10 cellular contexts compared by ENCODE assay signal in the genomic region with DNA sequence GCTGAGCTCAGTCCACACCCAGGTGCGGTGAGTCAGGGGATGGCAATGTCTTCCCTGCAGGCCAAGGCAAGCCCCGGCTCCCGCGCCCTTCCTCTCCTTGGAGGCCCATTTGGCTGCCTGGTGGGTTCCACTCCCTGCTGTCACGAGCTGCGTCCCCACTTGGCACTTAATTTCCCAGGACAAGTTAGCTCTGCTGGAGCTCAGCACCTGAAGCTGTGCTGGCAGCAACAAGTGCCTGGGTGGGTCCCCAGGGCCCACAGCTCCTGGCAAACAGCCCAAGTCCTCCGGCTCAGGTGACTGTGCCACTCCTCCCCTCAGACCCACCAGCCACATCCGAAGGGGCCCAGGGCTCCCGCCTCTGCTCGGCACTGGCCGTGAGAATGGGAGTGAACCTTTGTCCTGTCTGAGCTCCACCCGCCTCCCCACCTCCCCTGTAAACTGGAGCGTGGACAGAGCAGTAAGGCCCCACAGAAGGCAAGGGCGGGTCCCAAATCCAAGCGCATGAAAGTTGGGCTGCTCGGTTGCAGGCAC. TPM values are rescaled to one million over a fixed set of nuclear protein-coding genes. Genes with fewer than 3 reads are reported as not detected.
A peak's percentile ranks its signal among the peaks of the same experiment; 100 is the strongest.
DNase-seq lines count a peak whose midpoint lies in the region; ATAC-seq and TF ChIP-seq lines count a peak whose summit lies in the region.
"Had no signal": no experiment of that assay in that cellular context is flagged by ENCODE, and none has a peak within 500 bp of the region (broad histone marks: within the 10 kb centered on the region; RNA-seq: fewer than 3 reads in every experiment).

No MANE protein-coding gene starts in this region.

- DNase-seq in NCI-H69 (lab: John Stamatoyannopoulos, UW) (peak; percentile 84), glomerular visceral epithelial cell (ENCODE audit: extremely low spot score) (peak; percentile 81), stomach (peak; percentile 58), RPMI8226 (no peak)
- DNase-seq: activated CD4-positive, alpha-beta memory T cell treated with anti-CD3 and anti-CD28 coated beads, Interleukin-2, amount 10 ng/mL, durations not matched to agents 7 days and 5 days; stimulated activated CD4-positive, alpha-beta T cell treated with anti-CD3 and anti-CD28 coated beads, Interleukin-4, amount 100 ng/mL, for 24 hours had no signal

- H3K4me3 ChIP-seq in HEK293 (ENCODE audit: low read depth, low read length) (no peak overlapping the region), stomach (no peak overlapping the region)
- H3K4me3 ChIP-seq: ascending aorta had no signal

- peaks cover 0 to 67% of the 10 kb centered on the region in 2 experiments; a peak in 2 of 3 replicates for H3K36me3 ChIP-seq in HEK293 (ENCODE audit: control insufficient read depth in 2 of 2, insufficient read depth in 1 of 2, low read length in 2 of 2)
- H3K36me3 ChIP-seq in stomach: peaks cover 35 to 70% (median 51%) of the 10 kb centered on the region in 4 donors

- TF ChIP-seq EP300 in stomach (IDR thresholded peaks at IDR 0.05): no peak

- no peak for TF ChIP-seq CTCF in HEK293 (tag by site-specific recombination; IDR thresholded peaks at IDR 0.05)
- TF ChIP-seq CTCF in stomach (IDR thresholded peaks at IDR 0.05): no peak

- POLR2A ChIA-PET in HEK293 (lab: Yijun Ruan, JAX): interaction anchor here (0.7 to 2.2 kb wide), 8 partner anchors 11 to 48 kb away, joined by 3 to 17 read pairs (median 6); partner anchors contain the start of genes LAMA5 and RPS21

- 48 to 64% (median 56%) methylated on average over 7 to 16 of the region's 16 CpGs for WGBS in stomach, 5 donors

- TF ChIP-seq POLR2A in stomach (IDR thresholded peaks at IDR 0.05): no peak

- no peaks in the 10 kb centered on the region for H3K27me3 ChIP-seq in stomach
- H3K27me3 ChIP-seq: ascending aorta had no signal

- intact Hi-C loops in stomach (cut with DNase I; ENCODE audit: low total_unique reads): no loop called here

- H3K27ac ChIP-seq in HEK293 (ENCODE audit: extremely low read depth, low read depth, low read length): no peak overlapping the region
- peak overlapping the region in 3 of 5 donors; percentile 62 to 91 (median 67) for H3K27ac ChIP-seq in stomach

- ATAC-seq in GM19452 (IDR thresholded peaks at IDR 0.05; ENCODE audit: unreplicated experiment) (no peak), HG03439 (IDR thresholded peaks at IDR 0.05; ENCODE audit: unreplicated experiment) (no peak)

- H3K9me3 ChIP-seq in HEK293 (ENCODE audit: control insufficient read depth, insufficient read depth, low read depth, low read length): no peaks in the 10 kb centered on the region
- no peaks in the 10 kb centered on the region for H3K9me3 ChIP-seq in stomach
- H3K9me3 ChIP-seq: ascending aorta had no signal

- H3K4me1 ChIP-seq in HEK293 (ENCODE audit: control insufficient read depth, insufficient read depth, low read length) (peaks cover 5% of the 10 kb centered on the region), stomach (peaks cover 18 to 45% (median 29%) of the 10 kb centered on the region in 4 donors)

- CTCF ChIA-PET in HEK293 (lab: Yijun Ruan, JAX): interaction anchor here (0.8 to 1.4 kb wide), 4 partner anchors 11 to 33 kb away, joined by 3 to 7 read pairs (median 6); no protein-coding TSS in a partner anchor

TF ChIP-seq in HEK293, 187 proteins besides CTCF, POLR2A, EP300 and RAD21 (continues in another document):
- TF ChIP-seq ZNF366 (tag by site-specific recombination; conservative IDR thresholded peaks at IDR 0.05): 0 out of 2 replicates have a peak, but pooled peaks have one; percentile 18
- peak; percentile 96 for TF ChIP-seq SCRT1 (tag by site-specific recombination; IDR thresholded peaks at IDR 0.05; ENCODE audit: borderline replicate concordance)
- TF ChIP-seq ZNF571 (tag by site-specific recombination; IDR thresholded peaks at IDR 0.05): no peak
- TF ChIP-seq ZFP69B (tag by site-specific recombination; IDR thresholded peaks at IDR 0.05): peak; percentile 94
- TF ChIP-seq SCRT2 (tag by site-specific recombination; IDR thresholded peaks at IDR 0.05): peak; percentile 99
- no peak for TF ChIP-seq ZNF654 (tag by site-specific recombination; IDR thresholded peaks at IDR 0.05; ENCODE audit: low read depth)
- no peak for TF ChIP-seq ZNF529 (tag by site-specific recombination; IDR thresholded peaks at IDR 0.05; ENCODE audit: insufficient replicate concordance)
- TF ChIP-seq ZNF600 (tag by site-specific recombination; IDR thresholded peaks at IDR 0.05): 0 out of 2 replicates have a peak, but pooled peaks have one; percentile 44
- TF ChIP-seq ZNF174 (tag by site-specific recombination; IDR thresholded peaks at IDR 0.05): no peak
- TF ChIP-seq ZNF416 (tag by site-specific recombination; IDR thresholded peaks at IDR 0.05): no peak
- TF ChIP-seq, protein P1, sequence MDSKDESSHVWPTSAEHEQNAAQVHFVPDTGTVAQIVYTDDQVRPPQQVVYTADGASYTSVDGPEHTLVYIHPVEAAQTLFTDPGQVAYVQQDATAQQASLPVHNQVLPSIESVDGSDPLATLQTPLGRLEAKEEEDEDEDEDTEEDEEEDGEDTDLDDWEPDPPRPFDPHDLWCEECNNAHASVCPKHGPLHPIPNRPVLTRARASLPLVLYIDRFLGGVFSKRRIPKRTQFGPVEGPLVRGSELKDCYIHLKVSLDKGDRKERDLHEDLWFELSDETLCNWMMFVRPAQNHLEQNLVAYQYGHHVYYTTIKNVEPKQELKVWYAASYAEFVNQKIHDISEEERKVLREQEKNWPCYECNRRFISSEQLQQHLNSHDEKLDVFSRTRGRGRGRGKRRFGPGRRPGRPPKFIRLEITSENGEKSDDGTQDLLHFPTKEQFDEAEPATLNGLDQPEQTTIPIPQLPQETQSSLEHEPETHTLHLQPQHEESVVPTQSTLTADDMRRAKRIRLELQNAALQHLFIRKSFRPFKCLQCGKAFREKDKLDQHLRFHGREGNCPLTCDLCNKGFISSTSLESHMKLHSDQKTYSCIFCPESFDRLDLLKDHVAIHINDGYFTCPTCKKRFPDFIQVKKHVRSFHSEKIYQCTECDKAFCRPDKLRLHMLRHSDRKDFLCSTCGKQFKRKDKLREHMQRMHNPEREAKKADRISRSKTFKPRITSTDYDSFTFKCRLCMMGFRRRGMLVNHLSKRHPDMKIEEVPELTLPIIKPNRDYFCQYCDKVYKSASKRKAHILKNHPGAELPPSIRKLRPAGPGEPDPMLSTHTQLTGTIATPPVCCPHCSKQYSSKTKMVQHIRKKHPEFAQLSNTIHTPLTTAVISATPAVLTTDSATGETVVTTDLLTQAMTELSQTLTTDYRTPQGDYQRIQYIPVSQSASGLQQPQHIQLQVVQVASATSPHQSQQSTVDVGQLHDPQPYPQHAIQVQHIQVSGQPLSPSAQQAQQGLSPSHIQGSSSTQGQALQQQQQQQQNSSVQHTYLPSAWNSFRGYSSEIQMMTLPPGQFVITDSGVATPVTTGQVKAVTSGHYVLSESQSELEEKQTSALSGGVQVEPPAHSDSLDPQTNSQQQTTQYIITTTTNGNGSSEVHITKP (tag by site-specific recombination; IDR thresholded peaks at IDR 0.05): 0 out of 2 replicates have a peak, but pooled peaks have one; percentile 33
- TF ChIP-seq GLIS1 (tag by site-specific recombination; IDR thresholded peaks at IDR 0.05): peak; percentile 93
- TF ChIP-seq ZNF155 (tag by site-specific recombination; IDR thresholded peaks at IDR 0.05): no peak
- peak; percentile 100 for TF ChIP-seq ZNF121 (tag by site-specific recombination; IDR thresholded peaks at IDR 0.05)
- no peak for TF ChIP-seq ZNF362 (tag by site-specific recombination; IDR thresholded peaks at IDR 0.05)
- TF ChIP-seq ZNF664 (tag by site-specific recombination; IDR thresholded peaks at IDR 0.05): no peak
- TF ChIP-seq SP2 (tag by site-specific recombination; IDR thresholded peaks at IDR 0.05): peak; percentile 53
- TF ChIP-seq ZNF558 (tag by site-specific recombination; IDR thresholded peaks at IDR 0.05): no peak
- 0 out of 2 replicates have a peak, but pooled peaks have one; percentile 19 for TF ChIP-seq ZNF629 (tag by site-specific recombination; IDR thresholded peaks at IDR 0.05)
- TF ChIP-seq ZNF76 (tag by site-specific recombination; IDR thresholded peaks at IDR 0.05; ENCODE audit: borderline replicate concordance, low read depth): 0 out of 2 replicates have a peak, but pooled peaks have one; percentile 11
- TF ChIP-seq ZFHX2 (tag by site-specific recombination; conservative IDR thresholded peaks at IDR 0.05): peak; percentile 47
- TF ChIP-seq GLIS2 (tag by site-specific recombination; IDR thresholded peaks at IDR 0.05): peak; percentile 59; the same call in 1 of the 2 replicates
- no peak for TF ChIP-seq ZNF23 (tag by site-specific recombination; IDR thresholded peaks at IDR 0.05; ENCODE audit: borderline replicate concordance)
- TF ChIP-seq IKZF3 (tag by site-specific recombination; IDR thresholded peaks at IDR 0.05): peak; percentile 21; the same call in 1 of the 2 replicates
- peak; percentile 99 for TF ChIP-seq ZIC2 (tag by site-specific recombination; IDR thresholded peaks at IDR 0.05)

RNA-seq across cellular contexts. Expression of gene LAMA5, which starts 16.9 kb away (rescaled TPM):
- total RNA-seq in stomach: 100 to 1,000 TPM in 2 of 5 donors, 10 to 100 TPM in 3; 42.2 to 278 (median 86.9) TPM
- 100 to 1,000 TPM in 1 of 3 donors, 10 to 100 TPM in 2; 41.4 to 278 (median 72.3) TPM for polyA plus RNA-seq in stomach

RNA-seq across cellular contexts. Expression of gene RPS21, which starts 36.7 kb away (rescaled TPM):
- total RNA-seq in stomach: 1,000 to 10,000 TPM in 3 of 5 donors, 100 to 1,000 TPM in 2; 239 to 2,998 (median 1,528) TPM
- 1,000 to 10,000 TPM; 4,606 to 7,615 (median 4,647) TPM for polyA plus RNA-seq in stomach

RNA-seq across cellular contexts. Expression of gene ADRM1, which starts 47.4 kb away (rescaled TPM):
- 100 to 1,000 TPM in 2 of 5 donors, 10 to 100 TPM in 3; 42.0 to 130 (median 68.4) TPM for total RNA-seq in stomach
- polyA plus RNA-seq in stomach: 10 to 100 TPM; 82.3 to 91.3 (median 85.0) TPM

RNA-seq across cellular contexts. Expression of gene CABLES2, which starts 56.9 kb away (rescaled TPM):
- 1 to 10 TPM in 4 of 5 donors, under 1 TPM in 1; 0.55 to 7.8 (median 1.4) TPM for total RNA-seq in stomach
- 1 to 10 TPM; 2.0 to 3.2 (median 2.5) TPM for polyA plus RNA-seq in stomach
